In genomic region chr5:59296317-59297264, GRCh38 we compare ENCODE assay signal across 8 cellular contexts.
DNase-seq lines count a peak whose midpoint lies in the region; ATAC-seq and TF ChIP-seq lines count a peak whose summit lies in the region.

No MANE protein-coding gene starts in this region.

- no peaks in the 10 kb centered on the region for H3K36me3 ChIP-seq in CD4-positive, alpha-beta memory T cell (ENCODE audit: insufficient read depth, low read length)
- no peaks in the 10 kb centered on the region for H3K36me3 ChIP-seq in MG63
- no peaks in the 10 kb centered on the region for H3K36me3 ChIP-seq in endocrine pancreas (ENCODE audit: control insufficient read depth, insufficient read depth, low read length)

- intact Hi-C loops in CD4-positive, alpha-beta memory T cell (cut with micrococcal nuclease): no loop called here
- intact Hi-C loops in natural killer cell (cut with micrococcal nuclease): loop anchor here (5.0 kb wide), 1 partner anchor 61 kb away; no protein-coding TSS in a partner anchor

- peaks cover 0 to 3% (median 0%) of the 10 kb centered on the region in 8 donors for H3K9me3 Mint-ChIP-seq in CD4-positive, alpha-beta memory T cell
- no peaks in the 10 kb centered on the region for H3K9me3 Mint-ChIP-seq in natural killer cell

- DNase-seq in CD4-positive, alpha-beta memory T cell: peak in 1 of 5 donors; percentile 1
- DNase-seq in MG63 (no peak), natural killer cell (no peak), C1 segment of cervical spinal cord (lab: John Stamatoyannopoulos, UW) (no peak), SKM-1 treated with dmso at 0.1 percent for 144 hours (lab: John Stamatoyannopoulos, UW; ENCODE audit: unreplicated experiment) (no peak)

- peak overlapping the region in 7 of 8 donors; percentile 58 to 84 (median 80) for H3K4me3 Mint-ChIP-seq in CD4-positive, alpha-beta memory T cell
- peak overlapping the region; percentile 75 for H3K4me3 Mint-ChIP-seq in natural killer cell

- TF ChIP-seq POLR2A in GM18505 (IDR thresholded peaks at IDR 0.05; ENCODE audit: borderline replicate concordance, extremely low read depth, insufficient read depth, insufficient read length): no peak

- POLR2A ChIA-PET in CD4-positive, alpha-beta memory T cell (lab: Charles Lee; ENCODE audit: partially characterized antibody): no interaction called here

- TF ChIP-seq CTCF in natural killer cell (IDR thresholded peaks at IDR 0.05): no peak

- no peak overlapping the region for H3K27ac ChIP-seq in CD4-positive, alpha-beta memory T cell (ENCODE audit: low read depth, low read length)

- no peaks in the 10 kb centered on the region for H3K4me1 ChIP-seq in CD4-positive, alpha-beta memory T cell (ENCODE audit: insufficient read depth, low read length)
- peaks cover 42% of the 10 kb centered on the region for H3K4me1 ChIP-seq in endocrine pancreas (ENCODE audit: control insufficient read depth, insufficient read depth, low read length)

- CTCF ChIA-PET in CD4-positive, alpha-beta memory T cell (lab: Charles Lee; ENCODE audit: partially characterized antibody): interaction anchor here (0.7 kb wide), 1 partner anchor 123 kb away, joined by 3 read pairs; no protein-coding TSS in a partner anchor

- H3K4me3 ChIP-seq in CD4-positive, alpha-beta memory T cell (ENCODE audit: low read length in 2 of 2): peak overlapping the region in 1 of 2 donors; percentile 2
- H3K4me3 ChIP-seq in MG63 (peak overlapping the region; percentile 50), endocrine pancreas (ENCODE audit: control insufficient read depth, insufficient read depth, low read length) (peak overlapping the region; percentile 99)

- no peaks in the 10 kb centered on the region for H3K36me3 Mint-ChIP-seq in CD4-positive, alpha-beta memory T cell
- H3K36me3 Mint-ChIP-seq in natural killer cell: no peaks in the 10 kb centered on the region

- peak overlapping the region in 5 of 7 donors; percentile 53 to 69 (median 63) for H3K27ac Mint-ChIP-seq in CD4-positive, alpha-beta memory T cell
- peak overlapping the region; percentile 45 to 76 for H3K27ac Mint-ChIP-seq in natural killer cell

- no peaks in the 10 kb centered on the region for H3K9me3 ChIP-seq in CD4-positive, alpha-beta memory T cell (ENCODE audit: control insufficient read depth in 1 of 2, low read length in 2 of 2)
- H3K9me3 ChIP-seq in MG63 (no peaks in the 10 kb centered on the region), endocrine pancreas (ENCODE audit: control insufficient read depth, low read length) (no peaks in the 10 kb centered on the region)

- no peaks in the 10 kb centered on the region for H3K27me3 Mint-ChIP-seq in CD4-positive, alpha-beta memory T cell
- no peaks in the 10 kb centered on the region for H3K27me3 Mint-ChIP-seq in natural killer cell (ENCODE audit: low read depth in 2 of 2)

- no peak overlapping the region for H3K9ac ChIP-seq in endocrine pancreas (ENCODE audit: control insufficient read depth, insufficient read depth, low read length)

- no peaks in the 10 kb centered on the region for H3K27me3 ChIP-seq in CD4-positive, alpha-beta memory T cell (ENCODE audit: insufficient read depth, low read length)
- no peaks in the 10 kb centered on the region for H3K27me3 ChIP-seq in MG63
- H3K27me3 ChIP-seq in endocrine pancreas (ENCODE audit: control insufficient read depth, insufficient read depth, low read length): no peaks in the 10 kb centered on the region

- peak; percentile 27 to 74 (median 38) for ATAC-seq in natural killer cell
- ATAC-seq in GM21737 (IDR thresholded peaks at IDR 0.05; ENCODE audit: unreplicated experiment): no peak
- no peak for ATAC-seq in GM18505 (IDR thresholded peaks at IDR 0.05; ENCODE audit: unreplicated experiment)

- H3K4me1 Mint-ChIP-seq in CD4-positive, alpha-beta memory T cell: peaks cover 10 to 21% (median 13%) of the 10 kb centered on the region in 4 donors
- peaks cover 18% of the 10 kb centered on the region in 2 donors for H3K4me1 Mint-ChIP-seq in natural killer cell

Comparison
In these comparisons a context has a peak if more than half of its experiments do, and no peak if none do; other contexts are left out.
1. ATAC-seq: peak in natural killer cell (3 of 3); none in GM21737 (single experiment) and GM18505 (single experiment).